Comparison of ENCODE assay signal across 1 cellular context in genomic region chr12:95738024-95738611, GRCh38.
TF ChIP-seq lines count a peak whose summit lies in the region.

No MANE protein-coding gene starts in this region.

TF ChIP-seq in HEK293T, 16 proteins besides CTCF, POLR2A, EP300 and RAD21 (continued from another document):
- TF ChIP-seq, protein P1, sequence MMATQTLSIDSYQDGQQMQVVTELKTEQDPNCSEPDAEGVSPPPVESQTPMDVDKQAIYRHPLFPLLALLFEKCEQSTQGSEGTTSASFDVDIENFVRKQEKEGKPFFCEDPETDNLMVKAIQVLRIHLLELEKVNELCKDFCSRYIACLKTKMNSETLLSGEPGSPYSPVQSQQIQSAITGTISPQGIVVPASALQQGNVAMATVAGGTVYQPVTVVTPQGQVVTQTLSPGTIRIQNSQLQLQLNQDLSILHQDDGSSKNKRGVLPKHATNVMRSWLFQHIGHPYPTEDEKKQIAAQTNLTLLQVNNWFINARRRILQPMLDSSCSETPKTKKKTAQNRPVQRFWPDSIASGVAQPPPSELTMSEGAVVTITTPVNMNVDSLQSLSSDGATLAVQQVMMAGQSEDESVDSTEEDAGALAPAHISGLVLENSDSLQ (IDR thresholded peaks at IDR 0.05): no peak
- TF ChIP-seq BHLHE40 (IDR thresholded peaks at IDR 0.05; ENCODE audit: borderline replicate concordance) (no peak), FOXM1 (IDR thresholded peaks at IDR 0.05; ENCODE audit: borderline replicate concordance) (no peak)
